Comparison of ENCODE assay signal across 8 cellular contexts in genomic region chr9:125558453-125559084, GRCh38.
A peak's percentile ranks its signal among the peaks of the same experiment; 100 is the strongest.
DNase-seq lines count a peak whose midpoint lies in the region; ATAC-seq, FAIRE-seq and TF ChIP-seq lines count a peak whose summit lies in the region.

No MANE protein-coding gene starts in this region.

- TF ChIP-seq EP300 in gastroesophageal sphincter (IDR thresholded peaks at IDR 0.05), result no peak

- WGBS in gastroesophageal sphincter (ENCODE audit: low coverage in 1 of 2), 2 donors, result 36 to 91% methylated on average over 1 to 2 of the region's 2 CpGs

- peaks cover 56% of the 10 kb centered on the region for H3K36me3 Mint-ChIP-seq in activated T-helper 17 cell treated with anti-CD3 and anti-CD28 coated beads, Interleukin-2, amount 50 U/mL, for 72 hours (ENCODE audit: low read depth)
- H3K36me3 Mint-ChIP-seq in osteocyte (ENCODE audit: unreplicated experiment), result no peaks in the 10 kb centered on the region

- no peaks in the 10 kb centered on the region for H3K27me3 Mint-ChIP-seq in activated T-helper 17 cell treated with anti-CD3 and anti-CD28 coated beads, Interleukin-2, amount 50 U/mL, for 72 hours
- no peaks in the 10 kb centered on the region for H3K27me3 Mint-ChIP-seq in osteocyte (ENCODE audit: unreplicated experiment)

- peaks cover 0 to 9% of the 10 kb centered on the region in 2 donors for H3K36me3 ChIP-seq in gastroesophageal sphincter

- peak; percentile 63 for FAIRE-seq in RCC 7860 (lab: Jason Lieb, UNC)

- no peak overlapping the region for H3K27ac Mint-ChIP-seq in activated T-helper 17 cell treated with anti-CD3 and anti-CD28 coated beads, Interleukin-2, amount 50 U/mL, for 72 hours
- H3K27ac Mint-ChIP-seq in osteocyte (ENCODE audit: unreplicated experiment), result peak overlapping the region; percentile 58

- no peaks in the 10 kb centered on the region for H3K9me3 Mint-ChIP-seq in activated T-helper 17 cell treated with anti-CD3 and anti-CD28 coated beads, Interleukin-2, amount 50 U/mL, for 72 hours
- no peaks in the 10 kb centered on the region for H3K9me3 Mint-ChIP-seq in osteocyte (ENCODE audit: unreplicated experiment)

- H3K27me3 ChIP-seq in gastroesophageal sphincter, result no peaks in the 10 kb centered on the region

- H3K4me1 ChIP-seq in gastroesophageal sphincter, result peaks cover 0 to 15% (median 3%) of the 10 kb centered on the region in 3 donors

- no peak for TF ChIP-seq POLR2A in gastroesophageal sphincter (IDR thresholded peaks at IDR 0.05)

- no peak overlapping the region for H3K4me3 Mint-ChIP-seq in activated T-helper 17 cell treated with anti-CD3 and anti-CD28 coated beads, Interleukin-2, amount 50 U/mL, for 72 hours
- H3K4me3 Mint-ChIP-seq in osteocyte (ENCODE audit: unreplicated experiment), result no peak overlapping the region

- peaks cover 13% of the 10 kb centered on the region for H3K4me1 Mint-ChIP-seq in activated T-helper 17 cell treated with anti-CD3 and anti-CD28 coated beads, Interleukin-2, amount 50 U/mL, for 72 hours
- H3K4me1 Mint-ChIP-seq in osteocyte (ENCODE audit: unreplicated experiment), result peaks cover 2% of the 10 kb centered on the region

- H3K27ac ChIP-seq in gastroesophageal sphincter, result no peak overlapping the region

- no peaks in the 10 kb centered on the region for H3K9me3 ChIP-seq in gastroesophageal sphincter

- DNase-seq in GM03348 (ENCODE audit: low spot score) (peak; percentile 79), LHCN-M2 (ENCODE audit: low read depth) (peak; percentile 87), RCC 7860 (ENCODE audit: low spot score) (peak; percentile 60), osteocyte (ENCODE audit: extremely low spot score, unreplicated experiment) (no peak), ureter (ENCODE audit: low spot score) (peak; percentile 71)

- H3K4me3 ChIP-seq in gastroesophageal sphincter, result no peak overlapping the region

- peak; percentile 52 for ATAC-seq in activated T-helper 17 cell treated with anti-CD3 and anti-CD28 coated beads, Interleukin-2, amount 50 U/mL, for 72 hours (replicated peaks)
- ATAC-seq in gastroesophageal sphincter, result peak; percentile 65
- no peak for ATAC-seq in HG02588 (IDR thresholded peaks at IDR 0.05; ENCODE audit: unreplicated experiment)

- TF ChIP-seq CTCF in gastroesophageal sphincter (IDR thresholded peaks at IDR 0.05), result peak; percentile 64 to 84 (median 74)
- peak; percentile 78 for TF ChIP-seq CTCF in osteocyte (IDR thresholded peaks at IDR 0.05)
